In the genomic region with DNA sequence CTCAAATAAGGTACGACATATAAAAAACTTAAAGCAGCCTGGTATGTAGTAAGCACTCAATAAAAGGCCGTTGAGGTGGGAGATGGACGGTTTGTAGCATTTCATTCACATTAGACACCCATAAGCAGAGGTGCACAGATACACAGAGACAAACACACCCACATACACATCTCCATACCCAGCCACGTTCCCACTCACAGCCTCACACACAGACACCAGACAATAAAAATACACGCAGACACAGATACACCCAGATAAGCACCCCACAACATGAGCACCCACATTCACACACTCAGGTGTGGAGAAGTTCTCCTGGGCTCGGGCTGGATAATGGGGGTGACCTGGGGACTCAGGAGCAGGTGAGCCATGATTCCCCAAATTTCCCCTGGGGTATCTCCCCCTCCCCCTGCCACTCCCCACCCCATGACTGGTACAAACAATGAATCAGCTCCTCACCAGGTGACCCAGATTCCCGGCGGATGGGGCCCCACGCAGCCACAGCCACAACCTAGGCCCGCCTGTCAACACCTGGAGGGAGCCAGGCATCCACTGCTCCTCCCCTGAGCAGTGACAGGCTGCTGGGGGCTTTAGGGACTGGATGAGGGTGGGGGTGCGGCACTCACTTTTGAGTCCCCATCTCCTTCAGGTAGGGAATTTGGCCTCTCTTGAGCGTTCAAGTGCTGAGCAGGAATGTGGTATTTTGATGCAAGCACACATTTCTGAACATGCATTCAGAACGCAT, we compare ENCODE assay signal across 16 cellular contexts. TPM values are rescaled to one million over a fixed set of nuclear protein-coding genes. Genes with fewer than 3 reads are reported as not detected.
DNase-seq lines count a peak whose midpoint lies in the region; ATAC-seq and TF ChIP-seq lines count a peak whose summit lies in the region.
"Had no signal": no experiment of that assay in that cellular context is flagged by ENCODE, and none has a peak within 500 bp of the region (broad histone marks: within the 10 kb centered on the region; RNA-seq: fewer than 3 reads in every experiment).

No MANE protein-coding gene starts in this region.

- H3K27me3 Mint-ChIP-seq in activated naive CD8-positive, alpha-beta T cell treated with anti-CD3 and anti-CD28 coated beads, Interleukin-2, amount 10 ng/mL, durations not matched to agents 7 days and 5 days = peaks cover 74% of the 10 kb centered on the region
- peaks cover 61 to 81% (median 65%) of the 10 kb centered on the region in 5 donors for H3K27me3 Mint-ChIP-seq in naive thymus-derived CD4-positive, alpha-beta T cell

- peak overlapping the region; percentile 55 for H3K4me3 Mint-ChIP-seq in activated naive CD8-positive, alpha-beta T cell treated with anti-CD3 and anti-CD28 coated beads, Interleukin-2, amount 10 ng/mL, durations not matched to agents 7 days and 5 days
- H3K4me3 Mint-ChIP-seq in naive thymus-derived CD4-positive, alpha-beta T cell = peak overlapping the region; percentile 55 to 94 (median 76)
- H3K4me3 Mint-ChIP-seq: HFFc6 had no signal

- no peak for ATAC-seq in activated naive CD8-positive, alpha-beta T cell treated with anti-CD3 and anti-CD28 coated beads, Interleukin-2, amount 10 ng/mL, durations not matched to agents 7 days and 5 days (ENCODE audit: low read depth)
- ATAC-seq in naive thymus-derived CD4-positive, alpha-beta T cell = no peak
- ATAC-seq in HG03045 (IDR thresholded peaks at IDR 0.05; ENCODE audit: unreplicated experiment) = no peak

- H3K9me3 Mint-ChIP-seq in activated naive CD8-positive, alpha-beta T cell treated with anti-CD3 and anti-CD28 coated beads, Interleukin-2, amount 10 ng/mL, durations not matched to agents 7 days and 5 days = no peaks in the 10 kb centered on the region
- H3K9me3 Mint-ChIP-seq in naive thymus-derived CD4-positive, alpha-beta T cell = peaks cover 0 to 7% (median 0%) of the 10 kb centered on the region in 11 donors
- H3K9me3 Mint-ChIP-seq: HFFc6 had no signal

- intact Hi-C loops in naive thymus-derived CD4-positive, alpha-beta T cell (cut with micrococcal nuclease) = no loop called here

- peaks cover 8 to 32% of the 10 kb centered on the region in 2 donors for H3K4me1 ChIP-seq in naive thymus-derived CD4-positive, alpha-beta T cell (ENCODE audit: control insufficient read depth in 2 of 2, insufficient read depth in 2 of 2, low read length in 2 of 2)

- no peak overlapping the region for H3K27ac Mint-ChIP-seq in activated naive CD8-positive, alpha-beta T cell treated with anti-CD3 and anti-CD28 coated beads, Interleukin-2, amount 10 ng/mL, durations not matched to agents 7 days and 5 days
- H3K27ac Mint-ChIP-seq in naive thymus-derived CD4-positive, alpha-beta T cell = peak overlapping the region in 1 of 9 donors; percentile 3
- H3K27ac Mint-ChIP-seq: HFFc6 had no signal

- DNase-seq in AG20443 (ENCODE audit: low spot score) = peak; percentile 2
- peak; percentile 12 for DNase-seq in GM13976 (ENCODE audit: low spot score)
- no peak for DNase-seq in activated naive CD8-positive, alpha-beta T cell treated with anti-CD3 and anti-CD28 coated beads, Interleukin-2, amount 10 ng/mL, durations not matched to agents 7 days and 5 days
- no peak for DNase-seq in naive thymus-derived CD4-positive, alpha-beta T cell
- DNase-seq in NCI-H1105 (lab: John Stamatoyannopoulos, UW) = no peak
- no peak for DNase-seq in GM10248 (ENCODE audit: extremely low spot score)
- no peak for DNase-seq in hypothalamus (lab: John Stamatoyannopoulos, UW)
- DNase-seq: AML-193, HFFc6, NCI-H2029, spleen had no signal

- in situ Hi-C loops in GM13976 (cut with MboI; ENCODE audit: low sequenced_read_pairs, unreplicated experiment) = no loop called here

- CTCF ChIA-PET in naive thymus-derived CD4-positive, alpha-beta T cell (lab: Charles Lee) = interaction anchor here (7.9 kb wide), 1 partner anchor 41 kb away, joined by 152 read pairs; no protein-coding TSS in a partner anchor
- CTCF ChIA-PET in GM10248 (lab: Yijun Ruan, JAX) = interaction anchor here (7.8 kb wide), 1 partner anchor 131 kb away, joined by 171 read pairs; no protein-coding TSS in a partner anchor

- peaks cover 0 to 6% (median 0%) of the 10 kb centered on the region in 3 experiments for H3K9me3 ChIP-seq in naive thymus-derived CD4-positive, alpha-beta T cell (ENCODE audit: control insufficient read depth in 2 of 3, low read length in 3 of 3)
- H3K9me3 ChIP-seq: body of pancreas, ovary, spleen had no signal

- no peak overlapping the region for H3K27ac ChIP-seq in naive thymus-derived CD4-positive, alpha-beta T cell (ENCODE audit: low read depth, low read length)
- H3K27ac ChIP-seq: body of pancreas, ovary, spleen had no signal

- TF ChIP-seq CTCF in GM13976 (IDR thresholded peaks at IDR 0.05; ENCODE audit: borderline replicate concordance, control extremely low read depth, extremely low read depth, insufficient read depth, missing control alignments) = no peak
- no peak for TF ChIP-seq CTCF in GM10248 (IDR thresholded peaks at IDR 0.05; ENCODE audit: control extremely low read depth, extremely low read depth, low read depth, missing control alignments)

- peaks cover 3% of the 10 kb centered on the region for H3K36me3 Mint-ChIP-seq in activated naive CD8-positive, alpha-beta T cell treated with anti-CD3 and anti-CD28 coated beads, Interleukin-2, amount 10 ng/mL, durations not matched to agents 7 days and 5 days
- peaks cover 0 to 6% (median 0%) of the 10 kb centered on the region in 5 donors for H3K36me3 Mint-ChIP-seq in naive thymus-derived CD4-positive, alpha-beta T cell

- no peak overlapping the region for H3K4me3 ChIP-seq in naive thymus-derived CD4-positive, alpha-beta T cell (ENCODE audit: low read length)

- peaks cover 24% of the 10 kb centered on the region for H3K4me1 Mint-ChIP-seq in activated naive CD8-positive, alpha-beta T cell treated with anti-CD3 and anti-CD28 coated beads, Interleukin-2, amount 10 ng/mL, durations not matched to agents 7 days and 5 days
- peaks cover 12 to 35% (median 28%) of the 10 kb centered on the region in 7 donors for H3K4me1 Mint-ChIP-seq in naive thymus-derived CD4-positive, alpha-beta T cell

- H3K36me3 ChIP-seq in naive thymus-derived CD4-positive, alpha-beta T cell (ENCODE audit: control insufficient read depth in 2 of 3, insufficient read depth in 3 of 3, low read length in 3 of 3) = no peaks in the 10 kb centered on the region
- H3K36me3 ChIP-seq: ovary, spleen had no signal

- H3K27me3 ChIP-seq in naive thymus-derived CD4-positive, alpha-beta T cell (ENCODE audit: control insufficient read depth in 2 of 2, insufficient read depth in 2 of 2, low read length in 2 of 2) = peaks cover 31 to 32% of the 10 kb centered on the region in 2 donors

- POLR2A ChIA-PET in activated naive CD8-positive, alpha-beta T cell treated with anti-CD3 and anti-CD28 coated beads, Interleukin-2, amount 10 ng/mL, durations not matched to agents 7 days and 5 days (lab: Charles Lee) = no interaction called here
- POLR2A ChIA-PET in naive thymus-derived CD4-positive, alpha-beta T cell (lab: Charles Lee) = interaction anchor here (1.0 kb wide), 1 partner anchor 119 kb away, joined by 3 read pairs; no protein-coding TSS in a partner anchor
- POLR2A ChIA-PET in GM10248 (lab: Yijun Ruan, JAX) = no interaction called here

RNA-seq across cellular contexts. Expression of a gene that starts 2.7 kb away (rescaled TPM):
- not detected for total RNA-seq in activated naive CD8-positive, alpha-beta T cell treated with anti-CD3 and anti-CD28 coated beads, Interleukin-2, amount 10 ng/mL, durations not matched to agents 7 days and 5 days
- total RNA-seq in naive thymus-derived CD4-positive, alpha-beta T cell = not detected
- not detected for polyA plus RNA-seq in naive thymus-derived CD4-positive, alpha-beta T cell
- total RNA-seq: body of pancreas; HFFc6; lung microvascular endothelial cell; spleen; T-helper 1 cell treated with Interleukin-12 subunit alpha and Interleukin-12 subunit beta and Interleukin-4 antibody, amounts not matched to agents 30 ng/mL and 1 ng/mL, for 36 hours had no signal

RNA-seq across cellular contexts. Expression of a gene that starts 23.4 kb away (rescaled TPM):
- under 1 TPM; 0.60 to 0.69 TPM for total RNA-seq in activated naive CD8-positive, alpha-beta T cell treated with anti-CD3 and anti-CD28 coated beads, Interleukin-2, amount 10 ng/mL, durations not matched to agents 7 days and 5 days
- total RNA-seq in naive thymus-derived CD4-positive, alpha-beta T cell = 1 to 10 TPM in 2 of 5 experiments, under 1 TPM in 3; 0.34 to 1.6 (median 0.74) TPM
- polyA plus RNA-seq in naive thymus-derived CD4-positive, alpha-beta T cell = not detected
- total RNA-seq: body of pancreas; HFFc6; lung microvascular endothelial cell; T-helper 1 cell treated with Interleukin-12 subunit alpha and Interleukin-12 subunit beta and Interleukin-4 antibody, amounts not matched to agents 30 ng/mL and 1 ng/mL, for 36 hours had no signal
- polyA plus RNA-seq: ovary had no signal

Comparison
In these comparisons a context has a peak if more than half of its experiments do, and no peak if none do; other contexts are left out.
1. DNase-seq: peak in AG20443 (single experiment) and GM13976 (single experiment); none in activated naive CD8-positive, alpha-beta T cell treated with anti-CD3 and anti-CD28 coated beads, Interleukin-2, amount 10 ng/mL, durations not matched to agents 7 days and 5 days (single experiment), naive thymus-derived CD4-positive, alpha-beta T cell (0 of 9), NCI-H1105 (single experiment), GM10248 (single experiment) and hypothalamus (0 of 51).